ENCODE assay signal across 16 cellular contexts in the genomic region with DNA sequence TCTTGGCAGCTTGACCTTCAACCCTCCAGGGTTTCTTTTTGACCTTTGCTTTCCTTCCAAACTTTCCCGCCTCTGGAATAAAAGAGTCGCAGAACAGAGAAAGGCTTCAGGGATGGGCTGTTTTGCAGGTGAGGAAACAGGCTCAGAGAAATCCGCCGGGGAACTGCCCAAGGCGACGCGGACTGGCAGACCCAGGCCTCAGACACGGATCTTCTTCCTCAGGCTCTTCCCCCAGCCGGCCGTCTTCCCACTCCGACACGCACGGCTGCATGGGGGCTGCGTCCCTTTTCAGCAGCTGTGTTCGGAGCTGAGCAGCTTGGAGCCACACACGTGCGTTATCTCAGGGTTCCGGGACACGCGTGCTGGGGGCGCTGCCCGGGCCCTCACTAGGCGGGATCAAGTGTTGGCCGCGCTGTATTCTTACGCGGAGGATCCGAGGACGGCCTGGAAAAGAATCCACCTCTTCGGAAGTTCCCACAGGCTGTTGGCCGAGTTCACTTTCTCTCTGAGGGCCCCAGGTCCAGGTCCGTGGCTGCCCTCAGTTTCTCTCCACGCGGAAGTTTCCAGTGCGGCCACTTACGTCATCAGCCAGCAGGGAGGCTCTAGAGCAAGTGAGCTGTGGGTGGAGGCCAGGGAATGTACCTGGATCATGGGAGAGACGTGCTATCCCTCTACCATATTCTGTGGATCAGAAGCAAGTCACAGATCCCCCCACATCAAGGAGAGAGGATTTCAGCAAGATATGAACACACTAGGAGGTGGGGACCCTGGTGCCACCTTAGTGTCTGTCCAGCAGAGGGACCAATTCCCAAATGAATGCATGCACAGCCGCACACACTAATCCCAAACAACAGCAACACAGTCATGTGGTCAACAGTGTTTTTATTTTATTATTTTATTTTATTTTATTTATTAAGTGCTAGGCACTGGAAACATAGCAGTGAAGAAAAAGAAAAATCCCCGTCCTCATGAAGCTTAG.
DNase-seq lines count a peak whose midpoint lies in the region; TF ChIP-seq lines count a peak whose summit lies in the region.
"Had no signal": no experiment of that assay in that cellular context is flagged by ENCODE, and none has a peak within 500 bp of the region (broad histone marks: within the 10 kb centered on the region; RNA-seq: fewer than 3 reads in every experiment).

No MANE protein-coding gene starts in this region.

- intact Hi-C loops in posterior vena cava (cut with DNase I) = loop anchor here (5.0 to 10.0 kb wide), 4 partner anchors 89 to 1682 kb away; a partner anchor contains a TSS

- H3K27ac ChIP-seq in SK-N-SH (ENCODE audit: low read depth in 2 of 2, low read length in 1 of 2) = no peak overlapping the region
- H3K27ac ChIP-seq: adrenal gland, gastroesophageal sphincter, spleen, upper lobe of left lung had no signal

- no peaks in the 10 kb centered on the region for H4K20me1 ChIP-seq in SK-N-SH (ENCODE audit: insufficient read depth)

- H3K36me3 ChIP-seq in SK-N-SH (replicated peaks in 1 of 2; ENCODE audit: control insufficient read depth in 1 of 2, insufficient read depth in 2 of 2, low read length in 1 of 2) = no peaks in the 10 kb centered on the region
- H3K36me3 ChIP-seq: adrenal gland, gastroesophageal sphincter, spleen, upper lobe of left lung had no signal

- 91% methylated on average over 30 of the region's 39 CpGs for WGBS in SK-N-SH (ENCODE audit: low lambda C conversion rate)

- DNase-seq in NCI-H82 (lab: John Stamatoyannopoulos, UW) (peak; percentile 12), NCI-H82 treated with DMSO at 0.1 percent for 48 hours (lab: John Stamatoyannopoulos, UW; ENCODE audit: unreplicated experiment) (no peak), LHCN-M2 (ENCODE audit: low read depth) (peak; percentile 6), dermis blood vessel endothelial cell (peak; percentile 8), posterior vena cava (ENCODE audit: low spot score) (peak; percentile 74), SK-N-SH (no peak), SW480 (ENCODE audit: low spot score) (no peak), G401 (ENCODE audit: low spot score) (no peak)
- DNase-seq: activated CD4-positive, alpha-beta memory T cell treated with anti-CD3 and anti-CD28 coated beads, Interleukin-2, amount 10 ng/mL, durations not matched to agents 7 days and 5 days; adrenal gland; NCI-H1436 treated with DMSO at 0.1 percent for 48 hours; posterior cingulate gyrus; spleen had no signal

- H3K4me2 ChIP-seq in SK-N-SH = no peak overlapping the region

- TF ChIP-seq CTCF in SK-N-SH (IDR thresholded peaks at IDR 0.05) = no peak; the same call in 1 of the 2 replicates

- no peaks in the 10 kb centered on the region for H3K79me2 ChIP-seq in SK-N-SH (ENCODE audit: insufficient read depth)

- no peaks in the 10 kb centered on the region for H3K9me2 ChIP-seq in SK-N-SH

- no peaks in the 10 kb centered on the region for H3K4me1 ChIP-seq in SK-N-SH (ENCODE audit: control insufficient read depth in 1 of 2, insufficient read depth in 2 of 2, low read depth in 1 of 2, low read length in 1 of 2)

- no peaks in the 10 kb centered on the region for H3K9me3 ChIP-seq in SK-N-SH
- H3K9me3 ChIP-seq: adrenal gland, gastroesophageal sphincter, spleen, upper lobe of left lung had no signal

- no peak for TF ChIP-seq EP300 in SK-N-SH (IDR thresholded peaks at IDR 0.05; ENCODE audit: borderline replicate concordance in 1 of 2, low read depth in 1 of 2, low read length in 1 of 2)

- CTCF ChIA-PET in SK-N-SH (lab: Yijun Ruan, JAX) = interaction anchor here (1.1 kb wide), 1 partner anchor 97 kb away, joined by 4 read pairs; no protein-coding TSS in a partner anchor

- no peaks in the 10 kb centered on the region; the same call in 1 of the 2 replicates for H3K27me3 ChIP-seq in SK-N-SH (ENCODE audit: insufficient read depth)

- no peaks in the 10 kb centered on the region for H3F3A ChIP-seq in SK-N-SH (replicated peaks; ENCODE audit: insufficient read depth)

- no peak overlapping the region for H3K9ac ChIP-seq in SK-N-SH

- no peak overlapping the region for H2AFZ ChIP-seq in SK-N-SH (ENCODE audit: low read depth)

- no peak; the same call in 1 of the 2 replicates for TF ChIP-seq RAD21 in SK-N-SH (IDR thresholded peaks at IDR 0.05; ENCODE audit: low read length)

- in situ Hi-C loops in G401 (cut with HindIII; ENCODE audit: low sequenced_read_pairs) = no loop called here

- POLR2A ChIA-PET in SK-N-SH (lab: Yijun Ruan, JAX) = no interaction called here

- no peak overlapping the region for H3K4me3 ChIP-seq in SK-N-SH (ENCODE audit: low read depth in 2 of 2, low read length in 1 of 2)
- H3K4me3 ChIP-seq: adrenal gland, gastroesophageal sphincter, GM12878, spleen, upper lobe of left lung had no signal

TF ChIP-seq in SK-N-SH, 30 proteins besides CTCF, POLR2A, EP300 and RAD21:
- no peak for TF ChIP-seq SIN3A (IDR thresholded peaks at IDR 0.05; ENCODE audit: borderline replicate concordance, low read depth, low read length)
- TF ChIP-seq NFIC (IDR thresholded peaks at IDR 0.05; ENCODE audit: borderline replicate concordance) = no peak
- no peak for TF ChIP-seq GABPA (IDR thresholded peaks at IDR 0.05; ENCODE audit: low read depth)
- no peak for TF ChIP-seq FOXJ3 (CRISPR knock-in tag; IDR thresholded peaks at IDR 0.05)
- TF ChIP-seq, protein P1, sequence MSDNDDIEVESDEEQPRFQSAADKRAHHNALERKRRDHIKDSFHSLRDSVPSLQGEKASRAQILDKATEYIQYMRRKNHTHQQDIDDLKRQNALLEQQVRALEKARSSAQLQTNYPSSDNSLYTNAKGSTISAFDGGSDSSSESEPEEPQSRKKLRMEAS (IDR thresholded peaks at IDR 0.05; ENCODE audit: low read depth) = no peak
- TF ChIP-seq, protein P2, sequence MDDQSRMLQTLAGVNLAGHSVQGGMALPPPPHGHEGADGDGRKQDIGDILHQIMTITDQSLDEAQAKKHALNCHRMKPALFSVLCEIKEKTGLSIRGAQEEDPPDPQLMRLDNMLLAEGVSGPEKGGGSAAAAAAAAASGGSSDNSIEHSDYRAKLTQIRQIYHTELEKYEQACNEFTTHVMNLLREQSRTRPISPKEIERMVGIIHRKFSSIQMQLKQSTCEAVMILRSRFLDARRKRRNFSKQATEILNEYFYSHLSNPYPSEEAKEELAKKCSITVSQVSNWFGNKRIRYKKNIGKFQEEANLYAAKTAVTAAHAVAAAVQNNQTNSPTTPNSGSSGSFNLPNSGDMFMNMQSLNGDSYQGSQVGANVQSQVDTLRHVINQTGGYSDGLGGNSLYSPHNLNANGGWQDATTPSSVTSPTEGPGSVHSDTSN (IDR thresholded peaks at IDR 0.05) = no peak
- no peak for TF ChIP-seq MXI1 (IDR thresholded peaks at IDR 0.05; ENCODE audit: low read depth, low read length)
- no peak for TF ChIP-seq FOXM1 (IDR thresholded peaks at IDR 0.05; ENCODE audit: low read depth)
- no peak for TF ChIP-seq FOSL2 (IDR thresholded peaks at IDR 0.05; ENCODE audit: borderline replicate concordance, low read depth)
- no peak for TF ChIP-seq RCOR1 (IDR thresholded peaks at IDR 0.05; ENCODE audit: low read length)

Comparison
In these comparisons a context has a peak if more than half of its experiments do, and no peak if none do; other contexts are left out.
1. DNase-seq: peak in NCI-H82 (single experiment), LHCN-M2 (single experiment), dermis blood vessel endothelial cell (single experiment) and posterior vena cava (single experiment); none in NCI-H82 treated with DMSO at 0.1 percent for 48 hours (single experiment), SK-N-SH (single experiment), SW480 (single experiment) and G401 (single experiment).